16 cellular contexts compared by ENCODE assay signal in the genomic region with DNA sequence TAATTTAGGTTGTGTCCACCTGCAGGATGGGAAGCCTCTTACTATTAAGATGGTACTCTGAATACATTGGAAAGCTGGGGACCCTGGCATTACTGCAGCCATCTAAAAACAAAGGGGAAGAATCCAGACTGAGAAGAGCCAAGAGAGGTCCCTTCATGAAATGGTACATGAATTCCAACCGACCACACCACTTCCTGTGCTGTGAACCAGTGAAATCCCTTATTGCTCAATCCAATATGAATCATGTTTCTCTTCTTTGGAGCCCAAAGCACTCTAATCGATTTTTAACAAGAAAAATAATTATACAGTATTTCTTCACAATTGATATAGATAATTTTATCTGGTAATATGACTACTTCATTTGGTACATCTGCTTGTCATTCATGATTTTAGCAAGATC.
"Had no signal": no experiment of that assay in that cellular context is flagged by ENCODE, and none has a peak within 500 bp of the region (broad histone marks: within the 10 kb centered on the region; RNA-seq: fewer than 3 reads in every experiment).

No MANE protein-coding gene starts in this region.

- H3K9me3 ChIP-seq: lower lobe of right lung, pancreas, upper lobe of right lung had no signal

- H3K4me1 ChIP-seq: lower lobe of right lung, neural progenitor cell, pancreas, upper lobe of right lung had no signal

- DNase-seq: activated CD4-positive, alpha-beta T cell treated with anti-CD3 and anti-CD28 coated beads for 4 hours; activated naive CD4-positive, alpha-beta T cell treated with Interleukin-2 at 50 U/mL for 16 hours; central memory CD4-positive, alpha-beta T cell; effector memory CD4-positive, alpha-beta T cell; hypothalamus; left cardiac atrium; lower lobe of right lung; midbrain; pancreas; retina; stimulated activated CD4-positive, alpha-beta T cell treated with anti-CD3 and anti-CD28 coated beads, Interleukin-15, amount 100 ng/mL, for 24 hours; stimulated activated CD4-positive, alpha-beta T cell treated with anti-CD3 and anti-CD28 coated beads, Interleukin-4, amount 100 ng/mL, for 24 hours; upper lobe of right lung had no signal

- H3K9ac ChIP-seq: neural progenitor cell had no signal

- ATAC-seq: left cardiac atrium, lower lobe of right lung, pancreas, upper lobe of right lung had no signal

- H3K27ac Mint-ChIP-seq: neural progenitor cell; stimulated activated naive CD8-positive, alpha-beta T cell treated with anti-CD3 and anti-CD28 coated beads, Interleukin-15, Interleukin-2, amounts not matched to agents 100 ng/mL and 50 ng/mL, for 24 hours had no signal

- H3K27me3 Mint-ChIP-seq: stimulated activated naive CD8-positive, alpha-beta T cell treated with anti-CD3 and anti-CD28 coated beads, Interleukin-15, Interleukin-2, amounts not matched to agents 100 ng/mL and 50 ng/mL, for 24 hours had no signal

- H3K4me2 ChIP-seq: neural progenitor cell had no signal

- H3K4me3 ChIP-seq: lower lobe of right lung, neural progenitor cell, pancreas, upper lobe of right lung had no signal

- H3K27me3 ChIP-seq: neural progenitor cell, pancreas, upper lobe of right lung had no signal

- H2AFZ ChIP-seq: neural progenitor cell had no signal

- H3K36me3 ChIP-seq: lower lobe of right lung, neural progenitor cell, pancreas, upper lobe of right lung had no signal

- FAIRE-seq: pancreas had no signal

- H3K36me3 Mint-ChIP-seq: neural progenitor cell had no signal

- H3K27ac ChIP-seq: epithelial cell of prostate, lower lobe of right lung, neural progenitor cell, pancreas, upper lobe of right lung had no signal

- H3K4me3 Mint-ChIP-seq: neural progenitor cell; stimulated activated naive CD8-positive, alpha-beta T cell treated with anti-CD3 and anti-CD28 coated beads, Interleukin-15, Interleukin-2, amounts not matched to agents 100 ng/mL and 50 ng/mL, for 24 hours had no signal

- H3K9me3 Mint-ChIP-seq: neural progenitor cell; stimulated activated naive CD8-positive, alpha-beta T cell treated with anti-CD3 and anti-CD28 coated beads, Interleukin-15, Interleukin-2, amounts not matched to agents 100 ng/mL and 50 ng/mL, for 24 hours had no signal
